Comparison of ENCODE assay signal across 28 cellular contexts in genomic region chr21:40605094-40605493, GRCh38.
"Had no signal": no experiment of that assay in that cellular context is flagged by ENCODE, and none has a peak within 500 bp of the region (broad histone marks: within the 10 kb centered on the region; RNA-seq: fewer than 3 reads in every experiment).

No MANE protein-coding gene starts in this region.

- H3K4me1 ChIP-seq: colonic mucosa, esophagus muscularis mucosa, esophagus squamous epithelium, foreskin keratinocyte, gastrocnemius medialis, gastroesophageal sphincter, heart left ventricle, heart right ventricle had no signal

- ATAC-seq: effector memory CD8-positive, alpha-beta T cell; esophagus mucosa; foreskin keratinocyte; gastrocnemius medialis; gastroesophageal sphincter; heart left ventricle; heart right ventricle had no signal

- FAIRE-seq: colon, endometrium, endothelial cell of umbilical vein, frontal cortex had no signal

- H3K9me3 ChIP-seq: colonic mucosa, esophagus muscularis mucosa, gastrocnemius medialis had no signal

- H3K36me3 ChIP-seq: colonic mucosa, esophagus muscularis mucosa, esophagus squamous epithelium, gastrocnemius medialis, gastroesophageal sphincter, heart left ventricle, heart right ventricle had no signal

- H3K27me3 ChIP-seq: colonic mucosa, dorsolateral prefrontal cortex, esophagus squamous epithelium, foreskin keratinocyte, gastrocnemius medialis, gastroesophageal sphincter, heart left ventricle, heart right ventricle had no signal

- H3K27ac ChIP-seq: colonic mucosa, coronary artery, dorsolateral prefrontal cortex, epithelial cell of prostate, esophagus muscularis mucosa, esophagus squamous epithelium, foreskin keratinocyte, gastrocnemius medialis, gastroesophageal sphincter, heart left ventricle, heart right ventricle had no signal

- DNase-seq: colonic mucosa; cortex of kidney; dermis blood vessel endothelial cell; dorsolateral prefrontal cortex; effector CD4-positive, alpha-beta T cell; effector CD8-positive, alpha-beta T cell; effector memory CD4-positive, alpha-beta T cell; effector memory CD8-positive, alpha-beta T cell; endodermal cell; erythroblast; esophagus squamous epithelium; foreskin fibroblast; foreskin keratinocyte; foreskin melanocyte; gastrocnemius medialis; glutamatergic neuron; head of caudate nucleus; heart left ventricle; heart right ventricle had no signal

- H3K4me3 ChIP-seq: colonic mucosa, coronary artery, dorsolateral prefrontal cortex, esophagus muscularis mucosa, esophagus squamous epithelium, gastrocnemius medialis, gastroesophageal sphincter, heart left ventricle, heart right ventricle had no signal
